13 cellular contexts compared by ENCODE assay signal in the genomic region with DNA sequence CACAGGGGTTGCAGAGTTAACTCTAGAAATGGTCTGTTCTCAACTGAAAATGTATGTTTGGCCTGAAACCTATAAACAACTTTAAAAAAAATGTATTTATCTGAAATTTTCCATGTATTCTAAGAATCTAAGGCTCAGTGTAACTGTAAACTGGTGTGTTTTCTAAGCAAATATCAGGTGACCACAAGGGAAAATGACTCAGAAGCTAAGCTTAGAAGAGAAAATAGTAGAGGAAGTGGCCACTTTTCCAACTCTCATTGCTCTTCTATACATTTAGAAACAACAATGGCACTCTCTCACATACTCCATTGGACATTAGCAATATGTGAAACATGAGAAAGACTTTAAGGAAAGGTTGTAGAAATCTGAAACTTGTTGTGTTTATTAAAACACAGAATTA. TPM values are rescaled to one million over a fixed set of nuclear protein-coding genes. Genes with fewer than 3 reads are reported as not detected.
DNase-seq lines count a peak whose midpoint lies in the region; ATAC-seq, FAIRE-seq and TF ChIP-seq lines count a peak whose summit lies in the region.
"Had no signal": no experiment of that assay in that cellular context is flagged by ENCODE, and none has a peak within 500 bp of the region (broad histone marks: within the 10 kb centered on the region; RNA-seq: fewer than 3 reads in every experiment).

No MANE protein-coding gene starts in this region.

- H3K27ac ChIP-seq in PC-9, result peak overlapping the region; percentile 84
- H3K27ac ChIP-seq: skin epidermis had no signal

- BruUV-seq in PC-9 (replicated peaks; lab: Mats Ljungman, UMichigan), result no TSS peak

- H3K9me3 Mint-ChIP-seq in natural killer cell treated with Interleukin-12 subunit alpha and Interleukin-12 subunit beta and Interleukin-15 and Interleukin-18, amount 100 ng/mL, for 72 hours, result no peaks in the 10 kb centered on the region
- H3K9me3 Mint-ChIP-seq in natural killer cell, result no peaks in the 10 kb centered on the region
- H3K9me3 Mint-ChIP-seq: nephron had no signal

- intact Hi-C loops in natural killer cell (cut with micrococcal nuclease), result no loop called here
- intact Hi-C loops in PC-9 (cut with micrococcal nuclease; ENCODE audit: unreplicated experiment), result loop anchor here (2.0 kb wide), 1 partner anchor 296 kb away; no protein-coding TSS in a partner anchor

- H3K27me3 Mint-ChIP-seq in natural killer cell treated with Interleukin-12 subunit alpha and Interleukin-12 subunit beta and Interleukin-15 and Interleukin-18, amount 100 ng/mL, for 72 hours, result no peaks in the 10 kb centered on the region
- H3K27me3 Mint-ChIP-seq in natural killer cell (ENCODE audit: low read depth in 2 of 2), result no peaks in the 10 kb centered on the region

- peak overlapping the region; percentile 74 for H3K4me2 ChIP-seq in PC-9

- peaks cover 15 to 25% of the 10 kb centered on the region in 2 donors for H3K4me1 Mint-ChIP-seq in natural killer cell treated with Interleukin-12 subunit alpha and Interleukin-12 subunit beta and Interleukin-15 and Interleukin-18, amount 100 ng/mL, for 72 hours (ENCODE audit: low read depth in 2 of 2)
- H3K4me1 Mint-ChIP-seq in natural killer cell, result peaks cover 0 to 7% of the 10 kb centered on the region in 2 donors
- H3K4me1 Mint-ChIP-seq: nephron had no signal

- DNase-seq in natural killer cell treated with Interleukin-12 subunit alpha and Interleukin-12 subunit beta and Interleukin-15 and Interleukin-18, amount 100 ng/mL, for 72 hours (ENCODE audit: low spot score), result no peak
- DNase-seq in natural killer cell (no peak), PC-9 (peak in 1 of 2 experiments; percentile 79), fibroblast of gingiva (ENCODE audit: low read depth) (peak; percentile 40), urothelium cell line (ENCODE audit: low spot score) (peak; percentile 26), AML-193 (lab: John Stamatoyannopoulos, UW) (no peak)
- no peak for DNase-seq in activated CD4-positive, alpha-beta T cell treated with anti-CD3 and anti-CD28 coated beads, Interleukin-2, amount 50 U/mL, for 4 hours
- DNase-seq: erythroblast, NCI-H146 had no signal

- no peaks in the 10 kb centered on the region for H3K9me2 ChIP-seq in PC-9 (ENCODE audit: insufficient read depth)

- no peaks in the 10 kb centered on the region for H3K27me3 ChIP-seq in PC-9 (ENCODE audit: insufficient read depth, low read depth)

- H3K79me2 ChIP-seq in PC-9 (ENCODE audit: low read depth), result no peaks in the 10 kb centered on the region

- POLR2A ChIA-PET in PC-9 (lab: Charles Lee; ENCODE audit: unreplicated experiment), result no interaction called here

- TF ChIP-seq CTCF in natural killer cell (IDR thresholded peaks at IDR 0.05), result no peak
- no peak for TF ChIP-seq CTCF in PC-9 (conservative IDR thresholded peaks at IDR 0.05)

- H3K4me1 ChIP-seq in PC-9 (replicated peaks; ENCODE audit: insufficient read depth), result peaks cover 32% of the 10 kb centered on the region

- H3K9me3 ChIP-seq in PC-9 (ENCODE audit: insufficient read depth, low read depth), result peaks cover 16% of the 10 kb centered on the region

- H4K20me1 ChIP-seq in PC-9 (ENCODE audit: insufficient read depth), result no peaks in the 10 kb centered on the region

- no peaks in the 10 kb centered on the region for H3K36me3 ChIP-seq in PC-9 (ENCODE audit: low read depth)

- no peak overlapping the region for H2AFZ ChIP-seq in PC-9

- H3K4me3 ChIP-seq in PC-9, result peak overlapping the region; percentile 34; the same call in 1 of the 2 replicates
- H3K4me3 ChIP-seq: skin epidermis had no signal

- FAIRE-seq in urothelium cell line (lab: Jason Lieb, UNC), result no peak

- peak; percentile 56 to 60 for ATAC-seq in natural killer cell treated with Interleukin-12 subunit alpha and Interleukin-12 subunit beta and Interleukin-15 and Interleukin-18, amount 100 ng/mL, for 72 hours
- ATAC-seq in natural killer cell, result no peak
- ATAC-seq in HG03354 (IDR thresholded peaks at IDR 0.05; ENCODE audit: poor library complexity, severe bottlenecking, unreplicated experiment), result no peak

- H3K4me3 Mint-ChIP-seq in natural killer cell treated with Interleukin-12 subunit alpha and Interleukin-12 subunit beta and Interleukin-15 and Interleukin-18, amount 100 ng/mL, for 72 hours, result peak overlapping the region; percentile 56
- no peak overlapping the region for H3K4me3 Mint-ChIP-seq in natural killer cell
- H3K4me3 Mint-ChIP-seq: nephron had no signal

- CTCF ChIA-PET in PC-9 (lab: Charles Lee), result interaction anchor here (1.2 kb wide), 1 partner anchor 19 kb away, joined by 3 read pairs; no protein-coding TSS in a partner anchor

- H3F3A ChIP-seq in PC-9 (ENCODE audit: insufficient read depth, low read depth), result peaks cover 25% of the 10 kb centered on the region

- H3K27ac Mint-ChIP-seq in natural killer cell treated with Interleukin-12 subunit alpha and Interleukin-12 subunit beta and Interleukin-15 and Interleukin-18, amount 100 ng/mL, for 72 hours, result no peak overlapping the region
- H3K27ac Mint-ChIP-seq in natural killer cell, result no peak overlapping the region
- H3K27ac Mint-ChIP-seq: nephron had no signal

- H3K36me3 Mint-ChIP-seq in natural killer cell treated with Interleukin-12 subunit alpha and Interleukin-12 subunit beta and Interleukin-15 and Interleukin-18, amount 100 ng/mL, for 72 hours, result no peaks in the 10 kb centered on the region
- H3K36me3 Mint-ChIP-seq in natural killer cell, result no peaks in the 10 kb centered on the region

RNA-seq across cellular contexts. Expression of a gene that starts 7.5 kb away (rescaled TPM):
- total RNA-seq in natural killer cell treated with Interleukin-12 subunit alpha and Interleukin-12 subunit beta and Interleukin-15 and Interleukin-18, amount 100 ng/mL, for 72 hours, result under 1 TPM in 1 of 2 donors, not detected in 1; 0.36 TPM
- total RNA-seq in natural killer cell, result under 1 TPM in 1 of 3 donors, not detected in 2; 0.18 TPM
- total RNA-seq in PC-9 (2021), result 0.81 TPM in 1 of 2 replicates, not detected in the other
- total RNA-seq: T-helper 2 cell treated with Interferon-gamma antibody and Interleukin-4, amounts not matched to agents 100 ng/mL and 5 ng/mL, for 36 hours had no signal

Comparison
In these comparisons a context has a peak if more than half of its experiments do, and no peak if none do; other contexts are left out.
1. ATAC-seq: peak in natural killer cell treated with Interleukin-12 subunit alpha and Interleukin-12 subunit beta and Interleukin-15 and Interleukin-18, amount 100 ng/mL, for 72 hours (2 of 2); none in natural killer cell (0 of 3) and HG03354 (single experiment).
2. DNase-seq: peak in fibroblast of gingiva (single experiment) and urothelium cell line (single experiment); none in natural killer cell treated with Interleukin-12 subunit alpha and Interleukin-12 subunit beta and Interleukin-15 and Interleukin-18, amount 100 ng/mL, for 72 hours (single experiment), natural killer cell (single experiment), AML-193 (0 of 2) and activated CD4-positive, alpha-beta T cell treated with anti-CD3 and anti-CD28 coated beads, Interleukin-2, amount 50 U/mL, for 4 hours (0 of 2).